In genomic region chr20:49851234-49851755, GRCh38 we compare ENCODE assay signal across 15 cellular contexts. TPM values are rescaled to one million over a fixed set of nuclear protein-coding genes. Genes with fewer than 3 reads are reported as not detected.
DNase-seq lines count a peak whose midpoint lies in the region; ATAC-seq and TF ChIP-seq lines count a peak whose summit lies in the region.
"Had no signal": no experiment of that assay in that cellular context is flagged by ENCODE, and none has a peak within 500 bp of the region (broad histone marks: within the 10 kb centered on the region; RNA-seq: fewer than 3 reads in every experiment).

No MANE protein-coding gene starts in this region.

- H3K27me3 ChIP-seq in testis = no peaks in the 10 kb centered on the region

- POLR2A ChIA-PET in activated CD4-positive, alpha-beta T cell treated with anti-CD3 and anti-CD28 coated beads, Interleukin-2, amount 10 ng/mL, durations not matched to agents 7 days and 5 days (lab: Charles Lee) = interaction anchor here (0.6 kb wide), 1 partner anchor 85 kb away, joined by 3 read pairs; the partner anchor contains the start of gene RNF114

- peaks cover 38% of the 10 kb centered on the region for H3K4me1 ChIP-seq in testis

- H3K9me3 ChIP-seq in testis = no peaks in the 10 kb centered on the region
- H3K9me3 ChIP-seq: A549 had no signal

- no peaks in the 10 kb centered on the region for H3K36me3 ChIP-seq in testis (ENCODE audit: low read depth, missing control alignments)

- CTCF ChIA-PET in activated CD4-positive, alpha-beta T cell treated with anti-CD3 and anti-CD28 coated beads, Interleukin-2, amount 10 ng/mL, durations not matched to agents 7 days and 5 days (lab: Charles Lee) = interaction anchor here (1.2 to 1.6 kb wide), 2 partner anchors 63 to 241 kb away, joined by 3 read pairs; no protein-coding TSS in a partner anchor

- TF ChIP-seq CTCF in endothelial cell (IDR thresholded peaks at IDR 0.05; ENCODE audit: unreplicated experiment) (no peak), mesothelial cell of epicardium (IDR thresholded peaks at IDR 0.05; ENCODE audit: unreplicated experiment) (no peak), testis (IDR thresholded peaks at IDR 0.05) (no peak)

- no peak for ATAC-seq in HG03175 (IDR thresholded peaks at IDR 0.05; ENCODE audit: unreplicated experiment)
- ATAC-seq in HG03439 (IDR thresholded peaks at IDR 0.05; ENCODE audit: unreplicated experiment) = no peak
- ATAC-seq: A549; naive thymus-derived CD4-positive, alpha-beta T cell; stimulated activated naive B cell treated with anti-CD40 and anti-IgM and Interleukin-4, amounts not matched to agents 10 μg/mL and 1 μg/mL and 100 μg/mL, for 72 hours had no signal

- WGBS in testis, 2 donors = 46 to 49% methylated on average over 2 to 3 of the region's 3 CpGs

- no peaks in the 10 kb centered on the region for H3K27me3 Mint-ChIP-seq in activated CD4-positive, alpha-beta T cell treated with anti-CD3 and anti-CD28 coated beads, Interleukin-2, amount 10 ng/mL, durations not matched to agents 7 days and 5 days
- H3K27me3 Mint-ChIP-seq in endothelial cell (ENCODE audit: unreplicated experiment) (peaks cover 1% of the 10 kb centered on the region), mesothelial cell of epicardium (ENCODE audit: low read depth) (peaks cover 2% of the 10 kb centered on the region)
- H3K27me3 Mint-ChIP-seq: activated naive CD4-positive, alpha-beta T cell treated with anti-CD3 and anti-CD28 coated beads, Interleukin-2, amount 50 U/mL, for 24 hours; naive thymus-derived CD4-positive, alpha-beta T cell; stimulated activated naive B cell treated with anti-CD40 and anti-IgM and Interleukin-4, amounts not matched to agents 10 μg/mL and 1 μg/mL and 100 μg/mL, for 72 hours had no signal

- H3K27ac ChIP-seq in testis = peak overlapping the region; percentile 47

- intact Hi-C loops in testis (cut with DNase I; ENCODE audit: low total_unique reads) = no loop called here

- H3K36me3 Mint-ChIP-seq in activated CD4-positive, alpha-beta T cell treated with anti-CD3 and anti-CD28 coated beads, Interleukin-2, amount 10 ng/mL, durations not matched to agents 7 days and 5 days (ENCODE audit: low read depth) = peaks cover 43% of the 10 kb centered on the region
- H3K36me3 Mint-ChIP-seq in endothelial cell (ENCODE audit: low read depth, unreplicated experiment) (peaks cover 11% of the 10 kb centered on the region), mesothelial cell of epicardium (peaks cover 18% of the 10 kb centered on the region)

- no peak for TF ChIP-seq POLR2A in testis (IDR thresholded peaks at IDR 0.05)

- peaks cover 34% of the 10 kb centered on the region for H3K4me1 Mint-ChIP-seq in activated CD4-positive, alpha-beta T cell treated with anti-CD3 and anti-CD28 coated beads, Interleukin-2, amount 10 ng/mL, durations not matched to agents 7 days and 5 days
- H3K4me1 Mint-ChIP-seq in endothelial cell (ENCODE audit: unreplicated experiment) (peaks cover 18% of the 10 kb centered on the region), mesothelial cell of epicardium (peaks cover 33% of the 10 kb centered on the region)
- H3K4me1 Mint-ChIP-seq: stimulated activated naive B cell treated with anti-CD40 and anti-IgM and Interleukin-4, amounts not matched to agents 10 μg/mL and 1 μg/mL and 100 μg/mL, for 72 hours had no signal

- H3K27ac Mint-ChIP-seq in activated CD4-positive, alpha-beta T cell treated with anti-CD3 and anti-CD28 coated beads, Interleukin-2, amount 10 ng/mL, durations not matched to agents 7 days and 5 days = peak overlapping the region; percentile 85
- H3K27ac Mint-ChIP-seq in endothelial cell (ENCODE audit: unreplicated experiment) = peak overlapping the region; percentile 12
- peak overlapping the region; percentile 92 for H3K27ac Mint-ChIP-seq in mesothelial cell of epicardium
- H3K27ac Mint-ChIP-seq: activated naive CD4-positive, alpha-beta T cell treated with anti-CD3 and anti-CD28 coated beads, Interleukin-2, amount 50 U/mL, for 24 hours; stimulated activated naive B cell treated with anti-CD40 and anti-IgM and Interleukin-4, amounts not matched to agents 10 μg/mL and 1 μg/mL and 100 μg/mL, for 72 hours had no signal

- no peaks in the 10 kb centered on the region for H3K9me3 Mint-ChIP-seq in activated CD4-positive, alpha-beta T cell treated with anti-CD3 and anti-CD28 coated beads, Interleukin-2, amount 10 ng/mL, durations not matched to agents 7 days and 5 days
- H3K9me3 Mint-ChIP-seq in endothelial cell (ENCODE audit: unreplicated experiment) (no peaks in the 10 kb centered on the region), mesothelial cell of epicardium (no peaks in the 10 kb centered on the region)
- H3K9me3 Mint-ChIP-seq: activated naive CD4-positive, alpha-beta T cell treated with anti-CD3 and anti-CD28 coated beads, Interleukin-2, amount 50 U/mL, for 24 hours; naive thymus-derived CD4-positive, alpha-beta T cell; stimulated activated naive B cell treated with anti-CD40 and anti-IgM and Interleukin-4, amounts not matched to agents 10 μg/mL and 1 μg/mL and 100 μg/mL, for 72 hours had no signal

- DNase-seq in activated CD4-positive, alpha-beta T cell treated with anti-CD3 and anti-CD28 coated beads, Interleukin-2, amount 10 ng/mL, durations not matched to agents 7 days and 5 days = no peak
- no peak for DNase-seq in activated CD4-positive, alpha-beta T cell treated with anti-CD3 and anti-CD28 coated beads for 1 hour
- DNase-seq in endothelial cell (ENCODE audit: low spot score) (no peak), mesothelial cell of epicardium (ENCODE audit: low spot score in 2 of 2, unreplicated experiment in 2 of 2) (no peak), testis (peak; percentile 54), NCI-H82 (lab: John Stamatoyannopoulos, UW) (no peak)
- DNase-seq: activated CD4-positive, alpha-beta T cell treated with anti-CD3 and anti-CD28 coated beads, Interleukin-2, amount 50 U/mL, for 1 hour; naive thymus-derived CD4-positive, alpha-beta T cell; NCI-H1436 treated with DMSO at 0.1 percent for 48 hours; NCI-H748 treated with DMSO at 0.1 percent for 48 hours; stimulated activated naive B cell treated with anti-CD40 and anti-IgM and Interleukin-4, amounts not matched to agents 10 μg/mL and 1 μg/mL and 100 μg/mL, for 72 hours had no signal

- H3K4me3 ChIP-seq in testis = no peak overlapping the region
- H3K4me3 ChIP-seq: A549 had no signal

- no peak overlapping the region for H3K4me3 Mint-ChIP-seq in activated CD4-positive, alpha-beta T cell treated with anti-CD3 and anti-CD28 coated beads, Interleukin-2, amount 10 ng/mL, durations not matched to agents 7 days and 5 days
- H3K4me3 Mint-ChIP-seq in endothelial cell (ENCODE audit: unreplicated experiment) (no peak overlapping the region), mesothelial cell of epicardium (no peak overlapping the region)
- H3K4me3 Mint-ChIP-seq: activated naive CD4-positive, alpha-beta T cell treated with anti-CD3 and anti-CD28 coated beads, Interleukin-2, amount 50 U/mL, for 24 hours; stimulated activated naive B cell treated with anti-CD40 and anti-IgM and Interleukin-4, amounts not matched to agents 10 μg/mL and 1 μg/mL and 100 μg/mL, for 72 hours had no signal

RNA-seq across cellular contexts. Expression of gene SLC9A8, which starts 38.7 kb away (rescaled TPM):
- total RNA-seq in activated CD4-positive, alpha-beta T cell treated with anti-CD3 and anti-CD28 coated beads, Interleukin-2, amount 10 ng/mL, durations not matched to agents 7 days and 5 days = 10 to 100 TPM; 21.4 to 23.1 TPM
- total RNA-seq in endothelial cell (ENCODE audit: unreplicated experiment) = 10.5 TPM
- total RNA-seq in mesothelial cell of epicardium = 9.7 to 11.9 TPM (median 10.6 TPM) in 3 replicates
- total RNA-seq in testis = 10 to 100 TPM; 32.7 to 33.0 TPM
- 21.3 TPM for polyA plus RNA-seq in testis (ENCODE audit: insufficient read depth, low read depth, low replicate concordance)

Comparison
In these comparisons a context has a peak if more than half of its experiments do, and no peak if none do; other contexts are left out.
1. H3K27ac Mint-ChIP-seq: peak in every context shown above with its lines; median percentile 92 in mesothelial cell of epicardium; 85 in activated CD4-positive, alpha-beta T cell treated with anti-CD3 and anti-CD28 coated beads, Interleukin-2, amount 10 ng/mL, durations not matched to agents 7 days and 5 days; 12 in endothelial cell.